ENCODE assay signal across 32 cellular contexts in the genomic region with DNA sequence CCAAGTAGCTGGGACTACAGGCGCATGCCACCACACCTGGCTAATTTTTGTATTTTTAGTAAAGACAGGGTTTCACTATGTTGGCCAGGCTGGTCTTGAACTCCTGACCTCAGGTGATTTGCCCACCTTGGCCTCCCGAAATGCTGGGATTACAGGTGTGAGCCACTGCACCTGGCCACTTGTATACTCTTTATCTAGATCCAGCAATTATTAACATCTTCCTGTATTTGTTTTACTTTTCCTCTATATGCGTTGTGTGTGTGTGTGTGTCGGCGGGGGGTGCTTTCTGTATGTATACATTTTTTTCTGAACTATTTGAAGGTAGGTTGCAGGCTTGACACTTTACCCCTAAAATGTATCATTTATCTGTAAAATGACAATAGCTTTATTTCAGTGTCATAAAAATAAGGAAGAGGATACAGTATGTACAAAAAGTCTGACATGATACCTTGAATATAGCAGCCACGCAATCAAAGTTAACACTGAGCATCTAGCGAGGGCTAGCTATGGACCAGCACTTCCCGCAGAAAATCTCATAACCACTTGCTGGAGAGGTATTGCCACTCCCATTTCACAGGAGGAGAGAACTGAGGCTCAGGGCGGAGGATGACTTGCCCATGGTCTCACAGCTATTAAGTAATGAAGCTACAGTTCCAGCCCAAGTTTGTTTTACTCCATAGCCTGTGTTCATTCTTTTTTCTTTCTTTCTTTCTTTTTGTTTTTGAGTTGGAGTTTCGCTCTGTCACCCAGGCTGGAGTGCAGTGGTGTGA.
DNase-seq lines count a peak whose midpoint lies in the region; ATAC-seq, FAIRE-seq and TF ChIP-seq lines count a peak whose summit lies in the region.
"Had no signal": no experiment of that assay in that cellular context is flagged by ENCODE, and none has a peak within 500 bp of the region (broad histone marks: within the 10 kb centered on the region; RNA-seq: fewer than 3 reads in every experiment).

No MANE protein-coding gene starts in this region.

- no peaks in the 10 kb centered on the region for H4K20me1 ChIP-seq in HepG2 (ENCODE audit: insufficient read depth, low read length)
- H4K20me1 ChIP-seq: BLaER1; BLaER1 treated with 17β-estradiol and CSF1 and Interleukin-3, amounts not matched to agents 10 nM and 100 nM had no signal

- TF ChIP-seq RAD21 in HepG2 (CRISPR knock-in tag; IDR thresholded peaks at IDR 0.05): no peak

- CTCF ChIA-PET in HepG2 (lab: Yijun Ruan, JAX; ENCODE audit: low intra/inter-chr PET ratio, low total read pairs): no interaction called here

- FAIRE-seq in HepG2 (lab: Jason Lieb, UNC): no peak
- FAIRE-seq: A204.1, A549, D721Med had no signal

- DNase-seq in HepG2 (ENCODE audit: low spot score) (no peak), right lobe of liver (no peak), BE2C (peak; percentile 95), SK-N-DZ (ENCODE audit: low spot score) (peak; percentile 98), NCI-H526 treated with DMSO at 0.1 percent for 48 hours (lab: John Stamatoyannopoulos, UW) (no peak)
- no peak for DNase-seq in stimulated activated CD4-positive, alpha-beta T cell treated with anti-CD3 and anti-CD28 coated beads, Interleukin-4, amount 100 ng/mL, for 4 hours
- DNase-seq: 8988T; ACHN; AML-193; C1 segment of cervical spinal cord; Caco-2; Calu3; CD4-positive, alpha-beta memory T cell; CD4-positive, alpha-beta T cell; CD4-positive, CD25-positive, alpha-beta regulatory T cell; CD8-positive, alpha-beta memory T cell; CD8-positive, alpha-beta T cell; COR-L47; DMS 273 treated with DMSO at 0.1 percent for 48 hours; DMS153; DMS53; DMS79; DMS79 treated with DMSO at 0.1 percent for 48 hours; DND-41; EL had no signal

- BruUV-seq in HepG2 (replicated peaks; lab: Mats Ljungman, UMichigan): no TSS peak

- H3K27me3 ChIP-seq in HepG2 (ENCODE audit: control insufficient read depth in 1 of 2, insufficient read depth in 2 of 2, low read length in 2 of 2) (no peaks in the 10 kb centered on the region; a peak in 1 of 5 replicates), right lobe of liver (no peaks in the 10 kb centered on the region), BE2C (no peaks in the 10 kb centered on the region)
- H3K27me3 ChIP-seq: BLaER1; BLaER1 treated with 17β-estradiol and CSF1 and Interleukin-3, amounts not matched to agents 10 nM and 100 nM had no signal

- H3K79me2 ChIP-seq in HepG2 (ENCODE audit: insufficient read depth, low read length): no peaks in the 10 kb centered on the region

- TF ChIP-seq EP300 in HepG2 (IDR thresholded peaks at IDR 0.05; ENCODE audit: low read depth in 2 of 2, low read length in 2 of 2) (no peak), HepG2 (CRISPR knock-in tag; IDR thresholded peaks at IDR 0.05; ENCODE audit: borderline replicate concordance) (no peak)

- intact Hi-C loops in HepG2 (cut with micrococcal nuclease; ENCODE audit: unreplicated experiment): no loop called here
- intact Hi-C loops in right lobe of liver (cut with DNase I): no loop called here

- H3K27ac ChIP-seq in HepG2 (ENCODE audit: extremely low read length, insufficient read depth, low read length) (no peak overlapping the region), right lobe of liver (no peak overlapping the region)
- H3K27ac ChIP-seq: 22Rv1; A549; BLaER1; BLaER1 treated with 17β-estradiol and CSF1 and Interleukin-3, amounts not matched to agents 10 nM and 100 nM; C4-2B had no signal

- H3K4me1 ChIP-seq in HepG2 (ENCODE audit: insufficient read depth, low read length): peaks cover 21% of the 10 kb centered on the region
- H3K4me1 ChIP-seq in right lobe of liver: no peaks in the 10 kb centered on the region
- peaks cover 56% of the 10 kb centered on the region for H3K4me1 ChIP-seq in BE2C
- H3K4me1 ChIP-seq: A549 had no signal

- no peaks in the 10 kb centered on the region for H3K36me3 ChIP-seq in HepG2 (replicated peaks in 1 of 2; ENCODE audit: control insufficient read depth in 1 of 2, insufficient read depth in 2 of 2, low read length in 2 of 2)
- H3K36me3 ChIP-seq in right lobe of liver: no peaks in the 10 kb centered on the region
- peaks cover 9% of the 10 kb centered on the region for H3K36me3 ChIP-seq in BE2C
- H3K36me3 ChIP-seq: BLaER1; BLaER1 treated with 17β-estradiol and CSF1 and Interleukin-3, amounts not matched to agents 10 nM and 100 nM had no signal

- H3K4me3 ChIP-seq in HepG2 (replicated peaks in 1 of 3; ENCODE audit: insufficient read depth in 1 of 3, low read depth in 2 of 3, low read length in 3 of 3) (no peak overlapping the region), right lobe of liver (no peak overlapping the region), BE2C (ENCODE audit: low read depth, low read length) (no peak overlapping the region)
- H3K4me3 ChIP-seq: A549; BLaER1; BLaER1 treated with 17β-estradiol and CSF1 and Interleukin-3, amounts not matched to agents 10 nM and 100 nM had no signal

- TF ChIP-seq CTCF in HepG2 (CRISPR knock-in tag; IDR thresholded peaks at IDR 0.05): no peak
- TF ChIP-seq CTCF in right lobe of liver (IDR thresholded peaks at IDR 0.05): no peak
- no peak for TF ChIP-seq CTCF in BE2C (IDR thresholded peaks at IDR 0.05; ENCODE audit: low read depth, low read length)

- H3K9me3 ChIP-seq in HepG2 (ENCODE audit: low read length): no peaks in the 10 kb centered on the region
- no peaks in the 10 kb centered on the region for H3K9me3 ChIP-seq in right lobe of liver
- peaks cover 48% of the 10 kb centered on the region for H3K9me3 ChIP-seq in BE2C
- H3K9me3 ChIP-seq: BLaER1; BLaER1 treated with 17β-estradiol and CSF1 and Interleukin-3, amounts not matched to agents 10 nM and 100 nM; Caco-2 had no signal

- no peak overlapping the region for H3K9ac ChIP-seq in HepG2 (ENCODE audit: insufficient read depth, low read depth, low read length)
- H3K9ac ChIP-seq: BLaER1; BLaER1 treated with 17β-estradiol and CSF1 and Interleukin-3, amounts not matched to agents 10 nM and 100 nM had no signal

- in situ Hi-C loops in HepG2 (cut with HindIII; ENCODE audit: extremely low pct_ligation_motif_present, low pct_unique_long_range_greater_than_20kb): no loop called here

- ATAC-seq in HepG2 (no peak), right lobe of liver (no peak)
- ATAC-seq: A549; CD8-positive, alpha-beta T cell had no signal

- no peak overlapping the region for H2AFZ ChIP-seq in HepG2 (ENCODE audit: low read length)

- TF ChIP-seq POLR2A in HepG2 (IDR thresholded peaks at IDR 0.05; ENCODE audit: insufficient read depth in 1 of 2, low read depth in 2 of 2, low read length in 2 of 2) (no peak), right lobe of liver (IDR thresholded peaks at IDR 0.05) (no peak)

- no peak overlapping the region for H3K4me2 ChIP-seq in HepG2 (ENCODE audit: low read depth, low read length)
- H3K4me2 ChIP-seq: A549; BLaER1; BLaER1 treated with 17β-estradiol and CSF1 and Interleukin-3, amounts not matched to agents 10 nM and 100 nM had no signal

- POLR2A ChIA-PET in HepG2 (lab: Yijun Ruan, JAX): no interaction called here

- WGBS in HepG2 (ENCODE audit: low lambda C conversion rate): 65% methylated on average over 10 of the region's 10 CpGs
- WGBS in right lobe of liver (ENCODE audit: insufficient coverage, low coverage, low lambda C conversion rate, missing lambda C conversion rate): 72% methylated on average over 7 of the region's 10 CpGs

TF ChIP-seq in HepG2, 621 proteins besides CTCF, POLR2A, EP300 and RAD21:
- TF ChIP-seq ZNF629 (CRISPR knock-in tag; conservative IDR thresholded peaks at IDR 0.05) (0 out of 2 replicates have a peak, but pooled peaks have one; percentile 36), MATR3 (CRISPR knock-in tag; IDR thresholded peaks at IDR 0.05) (no peak), NFE2L2 (IDR thresholded peaks at IDR 0.05; ENCODE audit: low read length) (no peak)
- TF ChIP-seq, protein P1, sequence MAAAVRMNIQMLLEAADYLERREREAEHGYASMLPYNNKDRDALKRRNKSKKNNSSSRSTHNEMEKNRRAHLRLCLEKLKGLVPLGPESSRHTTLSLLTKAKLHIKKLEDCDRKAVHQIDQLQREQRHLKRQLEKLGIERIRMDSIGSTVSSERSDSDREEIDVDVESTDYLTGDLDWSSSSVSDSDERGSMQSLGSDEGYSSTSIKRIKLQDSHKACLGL (CRISPR knock-in tag; IDR thresholded peaks at IDR 0.05): no peak

Comparison
In these comparisons a context has a peak if more than half of its experiments do, and no peak if none do; other contexts are left out.
1. DNase-seq: peak in BE2C (single experiment) and SK-N-DZ (single experiment); none in HepG2 (single experiment), right lobe of liver (0 of 3), stimulated activated CD4-positive, alpha-beta T cell treated with anti-CD3 and anti-CD28 coated beads, Interleukin-4, amount 100 ng/mL, for 4 hours (0 of 2) and NCI-H526 treated with DMSO at 0.1 percent for 48 hours (single experiment).